6 cellular contexts compared by ENCODE assay signal in the genomic region with DNA sequence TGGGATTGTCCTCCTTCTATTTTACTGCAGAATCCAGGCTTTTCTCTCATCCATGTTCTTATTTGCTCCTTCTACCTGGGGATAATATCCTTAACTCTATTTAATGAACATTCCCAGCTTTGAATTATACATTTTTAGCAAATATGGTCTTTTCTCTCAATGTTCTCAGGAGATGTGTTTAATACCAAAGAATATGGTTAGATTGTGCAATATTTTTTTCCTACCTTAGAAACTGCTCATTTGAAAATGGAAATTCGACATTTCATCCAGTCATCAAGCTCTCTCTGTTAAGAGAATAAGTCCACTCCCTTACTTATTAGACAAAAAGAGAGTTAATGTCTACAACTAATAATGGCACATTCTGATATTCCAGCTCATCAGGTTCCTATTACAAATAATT.
"Had no signal": no experiment of that assay in that cellular context is flagged by ENCODE, and none has a peak within 500 bp of the region (broad histone marks: within the 10 kb centered on the region; RNA-seq: fewer than 3 reads in every experiment).

No MANE protein-coding gene starts in this region.

- H3K9ac ChIP-seq: KMS-11 had no signal

- H3K4me1 Mint-ChIP-seq: IgD-negative memory B cell had no signal

- DNase-seq: KBM-7, KG1 had no signal

- H3K4me3 Mint-ChIP-seq: IgD-negative memory B cell had no signal

- H3K27me3 Mint-ChIP-seq: IgD-negative memory B cell had no signal

- H3K36me3 Mint-ChIP-seq: IgD-negative memory B cell had no signal

- FAIRE-seq: HTR-8/SVneo had no signal

- H3K4me2 ChIP-seq: KMS-11 had no signal

- H3K27ac Mint-ChIP-seq: IgD-negative memory B cell had no signal

- H3K27ac ChIP-seq: HL-60, KMS-11 had no signal

- H3K9me3 Mint-ChIP-seq: IgD-negative memory B cell had no signal
